8 cellular contexts compared by ENCODE assay signal in the genomic region with DNA sequence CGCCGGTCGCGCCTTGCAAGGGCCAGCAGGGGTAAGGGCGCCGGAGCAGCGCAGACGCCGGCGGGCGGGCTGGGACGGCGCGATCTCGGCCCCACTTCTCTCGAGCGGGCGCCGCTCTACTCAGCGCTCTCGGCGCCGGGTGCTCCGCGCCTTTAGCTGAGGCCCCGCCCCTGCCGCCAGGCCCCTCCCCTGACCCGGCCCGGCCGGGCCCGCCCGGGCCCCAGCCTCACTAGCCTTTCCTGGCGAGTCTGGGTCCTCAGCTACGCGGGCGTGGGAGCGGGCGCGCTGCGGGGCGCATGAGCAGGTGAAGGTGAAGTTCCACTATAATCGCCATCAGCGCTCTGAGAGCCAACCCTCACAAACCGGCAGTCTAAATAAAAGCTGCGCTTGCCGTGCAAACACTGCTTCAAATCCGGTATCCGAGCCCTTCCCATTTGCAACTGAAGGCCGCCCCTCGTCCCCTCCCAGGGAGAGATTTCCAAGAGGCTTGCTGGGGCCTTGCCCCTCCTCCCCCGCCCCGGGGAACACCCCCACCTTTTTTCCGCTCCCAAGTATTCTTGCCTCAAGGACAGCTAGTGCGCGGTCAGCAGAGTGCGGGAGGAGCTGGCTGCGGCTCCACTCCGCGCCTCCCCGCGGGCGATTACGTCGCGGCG. TPM values are rescaled to one million over a fixed set of nuclear protein-coding genes. Genes with fewer than 3 reads are reported as not detected.
DNase-seq lines count a peak whose midpoint lies in the region; ATAC-seq lines count a peak whose summit lies in the region.

A gene with protein sequence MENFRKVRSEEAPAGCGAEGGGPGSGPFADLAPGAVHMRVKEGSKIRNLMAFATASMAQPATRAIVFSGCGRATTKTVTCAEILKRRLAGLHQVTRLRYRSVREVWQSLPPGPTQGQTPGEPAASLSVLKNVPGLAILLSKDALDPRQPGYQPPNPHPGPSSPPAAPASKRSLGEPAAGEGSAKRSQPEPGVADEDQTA (minus strand): TSS at position 125 of the 653 bp plus-strand sequence. CDS start 189 bp downstream, outside the sequence.

- ATAC-seq in GM19467 (IDR thresholded peaks at IDR 0.05; ENCODE audit: unreplicated experiment), result peak; percentile 71

- H3K9me3 ChIP-seq in CD8-positive, alpha-beta memory T cell (ENCODE audit: low read length), result no peaks in the 10 kb centered on the region
- H3K9me3 ChIP-seq in HUES48 (ENCODE audit: control insufficient read depth, insufficient read depth, low read length), result no peaks in the 10 kb centered on the region

- CTCF ChIA-PET in CD8-positive, alpha-beta memory T cell (lab: Charles Lee), result interaction anchor here (0.8 to 2.2 kb wide), 7 partner anchors 11 to 584 kb away, joined by 3 to 6 read pairs (median 4); a partner anchor contains a TSS

- H3K4me1 Mint-ChIP-seq in CD8-positive, alpha-beta memory T cell, result peaks cover 16 to 32% (median 20%) of the 10 kb centered on the region in 3 donors
- H3K4me1 Mint-ChIP-seq in activated naive CD4-positive, alpha-beta T cell treated with anti-CD3 and anti-CD28 coated beads, Interleukin-2, amount 50 U/mL, for 24 hours, result peaks cover 43% of the 10 kb centered on the region

- no peaks in the 10 kb centered on the region for H3K36me3 Mint-ChIP-seq in CD8-positive, alpha-beta memory T cell
- H3K36me3 Mint-ChIP-seq in activated naive CD4-positive, alpha-beta T cell treated with anti-CD3 and anti-CD28 coated beads, Interleukin-2, amount 50 U/mL, for 24 hours, result no peaks in the 10 kb centered on the region

- H3K4me3 ChIP-seq in CD8-positive, alpha-beta memory T cell (ENCODE audit: low read length), result peak within 1 kb of the TSS; percentile 63
- H3K4me3 ChIP-seq in HUES48 (ENCODE audit: low read depth, low read length), result peak within 1 kb of the TSS; percentile 77

- H3K9ac ChIP-seq in HUES48 (ENCODE audit: low read depth, low read length), result peak within 1 kb of the TSS; percentile 62; the same call in 1 of the 2 replicates

- peak within 1 kb of the TSS; percentile 79 to 89 (median 81) for H3K4me3 Mint-ChIP-seq in CD8-positive, alpha-beta memory T cell
- peak within 1 kb of the TSS; percentile 77 for H3K4me3 Mint-ChIP-seq in activated naive CD4-positive, alpha-beta T cell treated with anti-CD3 and anti-CD28 coated beads, Interleukin-2, amount 50 U/mL, for 24 hours

- H3K27ac Mint-ChIP-seq in CD8-positive, alpha-beta memory T cell, result no peak within 1 kb of the TSS
- no peak within 1 kb of the TSS for H3K27ac Mint-ChIP-seq in activated naive CD4-positive, alpha-beta T cell treated with anti-CD3 and anti-CD28 coated beads, Interleukin-2, amount 50 U/mL, for 24 hours

- H3K9me3 Mint-ChIP-seq in CD8-positive, alpha-beta memory T cell, result no peaks in the 10 kb centered on the region
- H3K9me3 Mint-ChIP-seq in activated naive CD4-positive, alpha-beta T cell treated with anti-CD3 and anti-CD28 coated beads, Interleukin-2, amount 50 U/mL, for 24 hours, result no peaks in the 10 kb centered on the region

- H3K4me1 ChIP-seq in CD8-positive, alpha-beta memory T cell (ENCODE audit: insufficient read depth, low read length), result peaks cover 30% of the 10 kb centered on the region
- peaks cover 22% of the 10 kb centered on the region; the same call in 1 of the 2 replicates for H3K4me1 ChIP-seq in HUES48 (ENCODE audit: control insufficient read depth, insufficient read depth, low read length)

- no peaks in the 10 kb centered on the region for H3K36me3 ChIP-seq in CD8-positive, alpha-beta memory T cell (ENCODE audit: insufficient read depth, low read length)
- H3K36me3 ChIP-seq in HUES48 (ENCODE audit: control insufficient read depth, insufficient read depth, low read length), result no peaks in the 10 kb centered on the region

- POLR2A ChIA-PET in CD8-positive, alpha-beta memory T cell (lab: Charles Lee), result interaction anchor here (0.6 to 1.1 kb wide), 3 partner anchors 11 to 112 kb away, joined by 3 to 6 read pairs (median 5); a partner anchor contains a TSS

- H3K27me3 Mint-ChIP-seq in CD8-positive, alpha-beta memory T cell, result peaks cover 22 to 36% of the 10 kb centered on the region in 2 donors
- peaks cover 11% of the 10 kb centered on the region for H3K27me3 Mint-ChIP-seq in activated naive CD4-positive, alpha-beta T cell treated with anti-CD3 and anti-CD28 coated beads, Interleukin-2, amount 50 U/mL, for 24 hours

- H3K27me3 ChIP-seq in CD8-positive, alpha-beta memory T cell (ENCODE audit: insufficient read depth, low read length, poor library complexity, severe bottlenecking), result peaks cover 33% of the 10 kb centered on the region
- peaks cover 50% of the 10 kb centered on the region for H3K27me3 ChIP-seq in HUES48 (ENCODE audit: control insufficient read depth, insufficient read depth, low read length)

- H3K27ac ChIP-seq in CD8-positive, alpha-beta memory T cell (ENCODE audit: low read depth, low read length), result no peak within 1 kb of the TSS
- H3K27ac ChIP-seq in HUES48 (ENCODE audit: low read depth, low read length), result peak within 1 kb of the TSS; percentile 77

- peak; percentile 42 to 71 (median 45) for DNase-seq in CD8-positive, alpha-beta memory T cell
- peak; percentile 64 to 74 for DNase-seq in SHP77 (lab: John Stamatoyannopoulos, UW)
- peak; percentile 68 for DNase-seq in glomerular visceral epithelial cell (ENCODE audit: extremely low spot score)
- DNase-seq in occipital lobe (lab: John Stamatoyannopoulos, UW), result peak; percentile 63
- peak; percentile 61 for DNase-seq in superior temporal gyrus (ENCODE audit: extremely low spot score)

RNA-seq across cellular contexts. Expression of the gene that starts here (rescaled TPM):
- total RNA-seq in CD8-positive, alpha-beta memory T cell, result 1 to 10 TPM; 6.1 to 7.4 TPM
- 2.5 TPM for polyA plus RNA-seq in CD8-positive, alpha-beta memory T cell
- total RNA-seq in occipital lobe, result 6.4 TPM
